Comparison of ENCODE assay signal across 17 cellular contexts in genomic region chr16:86334062-86334461, GRCh38.
"Had no signal": no experiment of that assay in that cellular context is flagged by ENCODE, and none has a peak within 500 bp of the region (broad histone marks: within the 10 kb centered on the region; RNA-seq: fewer than 3 reads in every experiment).

No MANE protein-coding gene starts in this region.

- H3K4me1 ChIP-seq: colonic mucosa, heart left ventricle, thyroid gland, upper lobe of left lung, uterus had no signal

- H3K36me3 Mint-ChIP-seq: immature natural killer cell; naive thymus-derived CD4-positive, alpha-beta T cell had no signal

- H3K27ac ChIP-seq: colonic mucosa, heart left ventricle, thyroid gland, upper lobe of left lung, uterus had no signal

- H3K36me3 ChIP-seq: colonic mucosa, heart left ventricle, thyroid gland, upper lobe of left lung, uterus had no signal

- H3K27ac Mint-ChIP-seq: endodermal cell; immature natural killer cell; naive thymus-derived CD4-positive, alpha-beta T cell had no signal

- H3K4me1 Mint-ChIP-seq: immature natural killer cell; naive thymus-derived CD4-positive, alpha-beta T cell had no signal

- H3K9me3 Mint-ChIP-seq: endodermal cell; immature natural killer cell; naive thymus-derived CD4-positive, alpha-beta T cell; neural crest cell had no signal

- H3K9me3 ChIP-seq: colonic mucosa, heart left ventricle, thyroid gland, upper lobe of left lung, uterus had no signal

- DNase-seq: colonic mucosa; dermis blood vessel endothelial cell; endodermal cell; erythroblast; foreskin melanocyte; hypothalamus; immature natural killer cell; left ventricle myocardium superior; naive thymus-derived CD4-positive, alpha-beta T cell; stimulated activated naive CD4-positive, alpha-beta T cell; thyroid gland; upper lobe of left lung; uterus had no signal

- ATAC-seq: heart left ventricle; left ventricle myocardium superior; naive thymus-derived CD4-positive, alpha-beta T cell; sciatic nerve had no signal

- H3K4me3 Mint-ChIP-seq: endodermal cell; immature natural killer cell; naive thymus-derived CD4-positive, alpha-beta T cell; neural crest cell had no signal

- H3K4me3 ChIP-seq: colonic mucosa, heart left ventricle, lung, thyroid gland, upper lobe of left lung, uterus had no signal

- H3K27me3 ChIP-seq: colonic mucosa, thyroid gland, upper lobe of left lung had no signal
